8 cellular contexts compared by ENCODE assay signal in genomic region chr1:246699095-246699735, GRCh38. TPM values are rescaled to one million over a fixed set of nuclear protein-coding genes. Genes with fewer than 3 reads are reported as not detected.
DNase-seq lines count a peak whose midpoint lies in the region; ATAC-seq and TF ChIP-seq lines count a peak whose summit lies in the region.

No MANE protein-coding gene starts in this region.

- H3K4me3 ChIP-seq in colonic mucosa (no peak overlapping the region), lower leg skin (ENCODE audit: low read depth, poor library complexity, severe bottlenecking) (no peak overlapping the region)

- H3K4me1 Mint-ChIP-seq in CD14-positive monocyte, result peaks cover 41% of the 10 kb centered on the region
- peaks cover 5% of the 10 kb centered on the region for H3K4me1 Mint-ChIP-seq in activated CD4-positive, alpha-beta T cell treated with anti-CD3 and anti-CD28 coated beads for 36 hours

- DNase-seq in CD14-positive monocyte (ENCODE audit: low spot score) (peak; percentile 88), NCI-H524 treated with DMSO at 0.1 percent for 48 hours (lab: John Stamatoyannopoulos, UW) (peak; percentile 48), colonic mucosa (peak; percentile 95), lower leg skin (ENCODE audit: low spot score in 2 of 2) (peak; percentile 87 to 96)
- peak; percentile 92 for DNase-seq in activated CD4-positive, alpha-beta T cell treated with anti-CD3 and anti-CD28 coated beads for 36 hours
- DNase-seq in stimulated activated CD4-positive, alpha-beta T cell treated with anti-CD3 and anti-CD28 coated beads, Interleukin-4, amount 100 ng/mL, for 4 hours, result peak; percentile 70 to 79

- H3K27me3 Mint-ChIP-seq in CD14-positive monocyte (ENCODE audit: low read depth in 3 of 3), result peaks cover 0 to 3% (median 3%) of the 10 kb centered on the region in 3 donors
- H3K27me3 Mint-ChIP-seq in activated CD4-positive, alpha-beta T cell treated with anti-CD3 and anti-CD28 coated beads for 36 hours, result no peaks in the 10 kb centered on the region

- intact Hi-C loops in CD14-positive monocyte (cut with micrococcal nuclease) (no loop called here), colonic mucosa (cut with DNase I) (loop anchor here (5.0 kb wide), 1 partner anchor 202 kb away; no protein-coding TSS in a partner anchor), lower leg skin (cut with DNase I; ENCODE audit: low total_unique reads) (loop anchor here (10.0 kb wide), 1 partner anchor 194 kb away; the partner anchor contains the start of gene SMYD3)
- intact Hi-C loops in activated CD4-positive, alpha-beta T cell treated with anti-CD3 and anti-CD28 coated beads for 36 hours (cut with DNase I, micrococcal nuclease), result loop anchor here (1.0 to 5.0 kb wide), 10 partner anchors 10 to 1543 kb away; partner anchors contain the start of genes SCCPDH (in 1 of the 2) and SMYD3 (in 1 of the 2)

- peak overlapping the region; percentile 42 to 79 (median 68) for H3K27ac Mint-ChIP-seq in CD14-positive monocyte
- peak overlapping the region; percentile 48 for H3K27ac Mint-ChIP-seq in activated CD4-positive, alpha-beta T cell treated with anti-CD3 and anti-CD28 coated beads for 36 hours

- H3K9ac ChIP-seq in colonic mucosa (ENCODE audit: low read depth in 2 of 2, low read length in 2 of 2), result peak overlapping the region; percentile 35 to 64

- H3K36me3 Mint-ChIP-seq in CD14-positive monocyte, result peaks cover 0 to 4% of the 10 kb centered on the region in 2 donors
- H3K36me3 Mint-ChIP-seq in activated CD4-positive, alpha-beta T cell treated with anti-CD3 and anti-CD28 coated beads for 36 hours (ENCODE audit: low read depth), result no peaks in the 10 kb centered on the region

- peak overlapping the region; percentile 71 to 83 for H3K4me3 Mint-ChIP-seq in CD14-positive monocyte
- peak overlapping the region; percentile 1 for H3K4me3 Mint-ChIP-seq in activated CD4-positive, alpha-beta T cell treated with anti-CD3 and anti-CD28 coated beads for 36 hours

- TF ChIP-seq POLR2A in lower leg skin (IDR thresholded peaks at IDR 0.05), result no peak

- H3K9me3 ChIP-seq in colonic mucosa, result no peaks in the 10 kb centered on the region

- no peak overlapping the region for H3K27ac ChIP-seq in colonic mucosa

- no peaks in the 10 kb centered on the region for H3K4me1 ChIP-seq in colonic mucosa

- ATAC-seq in GM19372 (IDR thresholded peaks at IDR 0.05; ENCODE audit: low read depth, unreplicated experiment), result peak; percentile 93
- peak; percentile 94 for ATAC-seq in HG03460 (IDR thresholded peaks at IDR 0.05; ENCODE audit: unreplicated experiment)
- ATAC-seq in activated CD4-positive, alpha-beta T cell treated with anti-CD3 and anti-CD28 coated beads for 36 hours, result peak; percentile 99

- peaks cover 6 to 13% (median 12%) of the 10 kb centered on the region in 7 donors for H3K9me3 Mint-ChIP-seq in CD14-positive monocyte
- peaks cover 2% of the 10 kb centered on the region for H3K9me3 Mint-ChIP-seq in activated CD4-positive, alpha-beta T cell treated with anti-CD3 and anti-CD28 coated beads for 36 hours (ENCODE audit: low read depth)

- 6 to 7% methylated on average over 18 of the region's 18 CpGs for WGBS in lower leg skin, 2 donors

- no peaks in the 10 kb centered on the region for H3K27me3 ChIP-seq in colonic mucosa

- no peaks in the 10 kb centered on the region for H3K36me3 ChIP-seq in colonic mucosa

- CTCF ChIA-PET in activated CD4-positive, alpha-beta T cell treated with anti-CD3 and anti-CD28 coated beads for 36 hours (lab: Charles Lee), result interaction anchor here (1.6 kb wide), 1 partner anchor 9 kb away, joined by 6 read pairs; no protein-coding TSS in a partner anchor

- TF ChIP-seq CTCF in CD14-positive monocyte (IDR thresholded peaks at IDR 0.05), result peak; percentile 86
- TF ChIP-seq CTCF in colonic mucosa (IDR thresholded peaks at IDR 0.05), result peak; percentile 83
- TF ChIP-seq CTCF in lower leg skin (IDR thresholded peaks at IDR 0.05), result peak in 1 of 3 donors; percentile 66

- POLR2A ChIA-PET in activated CD4-positive, alpha-beta T cell treated with anti-CD3 and anti-CD28 coated beads for 36 hours (lab: Charles Lee), result no interaction called here

RNA-seq across cellular contexts. Expression of gene SCCPDH, which starts 25.0 kb away (rescaled TPM):
- 10 to 100 TPM; 22.7 to 25.3 TPM for polyA plus RNA-seq in CD14-positive monocyte
- total RNA-seq in activated CD4-positive, alpha-beta T cell treated with anti-CD3 and anti-CD28 coated beads for 36 hours, result 10 to 100 TPM; 17.1 to 28.6 TPM
- total RNA-seq in colonic mucosa (10 to 100 TPM; 29.9 to 40.1 TPM), lower leg skin (10 to 100 TPM; 13.3 to 23.3 (median 17.0) TPM)

Comparison
In these comparisons a context has a peak if more than half of its experiments do, and no peak if none do; other contexts are left out.
1. intact Hi-C loops: an anchor here in activated CD4-positive, alpha-beta T cell treated with anti-CD3 and anti-CD28 coated beads for 36 hours (1.0 to 5.0 kb wide), colonic mucosa (5.0 kb wide) and lower leg skin (10.0 kb wide); none called in CD14-positive monocyte.